Comparison of ENCODE assay signal across 8 cellular contexts in the genomic region with DNA sequence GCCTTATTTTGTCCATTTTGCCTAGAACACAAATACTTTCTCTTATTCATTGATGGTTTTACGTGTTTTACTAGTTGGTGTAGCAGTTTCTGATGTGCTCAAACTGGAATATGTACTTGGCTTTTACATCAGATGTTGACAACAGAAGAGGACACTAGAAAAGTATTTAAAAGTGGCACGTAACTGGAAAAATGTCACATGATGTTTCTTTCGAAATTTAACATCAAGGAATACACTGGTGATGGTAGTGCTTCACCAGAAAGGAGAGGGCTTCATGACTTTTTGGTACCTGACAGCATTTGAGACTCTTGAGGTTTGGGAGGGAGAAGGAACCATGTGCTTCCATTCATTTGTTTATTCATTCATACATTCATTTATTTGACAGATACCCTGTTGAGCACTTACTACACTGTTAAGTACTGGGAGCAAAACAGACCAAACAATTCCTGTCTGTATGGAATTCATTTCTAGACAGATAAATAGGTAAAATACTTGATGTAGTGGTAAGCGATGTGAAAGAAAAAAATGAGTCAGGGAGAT. TPM values are rescaled to one million over a fixed set of nuclear protein-coding genes. Genes with fewer than 3 reads are reported as not detected.
A peak's percentile ranks its signal among the peaks of the same experiment; 100 is the strongest.
DNase-seq lines count a peak whose midpoint lies in the region; ATAC-seq lines count a peak whose summit lies in the region.

No MANE protein-coding gene starts in this region.

- H3K36me3 Mint-ChIP-seq in activated T-cell treated with anti-CD3 and anti-CD28 coated beads, Interleukin-2, amount 50 U/mL, for 24 hours (ENCODE audit: low read depth) = peaks cover 47% of the 10 kb centered on the region
- peaks cover 28 to 39% of the 10 kb centered on the region in 2 donors for H3K36me3 Mint-ChIP-seq in activated naive CD4-positive, alpha-beta T cell treated with anti-CD3 and anti-CD28 coated beads, Interleukin-2, amount 50 U/mL, for 72 hours
- peaks cover 0 to 3% (median 2%) of the 10 kb centered on the region in 3 donors for H3K36me3 Mint-ChIP-seq in immature natural killer cell

- no peak overlapping the region for H3K27ac ChIP-seq in subcutaneous abdominal adipose tissue (ENCODE audit: low read depth, low read length)

- H3K9ac ChIP-seq in subcutaneous abdominal adipose tissue (ENCODE audit: low read length in 5 of 5) = peak overlapping the region in 4 of 5 donors; percentile 15 to 100 (median 98)

- H3K4me1 Mint-ChIP-seq in activated T-cell treated with anti-CD3 and anti-CD28 coated beads, Interleukin-2, amount 50 U/mL, for 24 hours (ENCODE audit: low read depth) = peaks cover 44% of the 10 kb centered on the region
- peaks cover 42 to 48% of the 10 kb centered on the region in 2 donors for H3K4me1 Mint-ChIP-seq in immature natural killer cell

- no peaks in the 10 kb centered on the region for H3K27me3 Mint-ChIP-seq in activated T-cell treated with anti-CD3 and anti-CD28 coated beads, Interleukin-2, amount 50 U/mL, for 24 hours
- peaks cover 0 to 6% (median 5%) of the 10 kb centered on the region in 3 donors for H3K27me3 Mint-ChIP-seq in immature natural killer cell (ENCODE audit: low read depth in 3 of 3)

- no peak for ATAC-seq in activated naive CD4-positive, alpha-beta T cell treated with anti-CD3 and anti-CD28 coated beads, Interleukin-2, amount 50 U/mL, for 72 hours
- no peak for ATAC-seq in HG03025 (IDR thresholded peaks at IDR 0.05; ENCODE audit: low FRiP score, unreplicated experiment)

- H3K4me3 Mint-ChIP-seq in activated T-cell treated with anti-CD3 and anti-CD28 coated beads, Interleukin-2, amount 50 U/mL, for 24 hours = peak overlapping the region; percentile 96
- H3K4me3 Mint-ChIP-seq in immature natural killer cell = peak overlapping the region; percentile 85 to 94 (median 92)

- H3K9me3 Mint-ChIP-seq in activated T-cell treated with anti-CD3 and anti-CD28 coated beads, Interleukin-2, amount 50 U/mL, for 24 hours = peaks cover 3% of the 10 kb centered on the region
- peaks cover 0 to 11% of the 10 kb centered on the region in 2 donors for H3K9me3 Mint-ChIP-seq in activated naive CD4-positive, alpha-beta T cell treated with anti-CD3 and anti-CD28 coated beads, Interleukin-2, amount 50 U/mL, for 72 hours
- H3K9me3 Mint-ChIP-seq in immature natural killer cell = no peaks in the 10 kb centered on the region

- no peaks in the 10 kb centered on the region for H3K27me3 ChIP-seq in subcutaneous abdominal adipose tissue (ENCODE audit: control insufficient read depth in 5 of 5, insufficient read depth in 4 of 5, low read length in 5 of 5)

- DNase-seq in activated T-cell treated with anti-CD3 and anti-CD28 coated beads, Interleukin-2, amount 50 U/mL, for 24 hours = no peak
- no peak for DNase-seq in activated T-cell treated with anti-CD3 and anti-CD28 coated beads, Interleukin-2, amount 50 U/mL, for 48 hours
- no peak for DNase-seq in activated naive CD4-positive, alpha-beta T cell treated with anti-CD3 and anti-CD28 coated beads, Interleukin-2, amount 50 U/mL, for 72 hours (ENCODE audit: low spot score in 2 of 2)
- no peak for DNase-seq in immature natural killer cell
- no peak for DNase-seq in stimulated activated CD8-positive, alpha-beta memory T cell treated with anti-CD3 and anti-CD28 coated beads, Interleukin-4, amount 100 ng/mL, for 48 hours
- no peak for DNase-seq in NCI-H1092 treated with DMSO at 0.1 percent for 48 hours (lab: John Stamatoyannopoulos, UW)

- H3K36me3 ChIP-seq in subcutaneous abdominal adipose tissue (ENCODE audit: control insufficient read depth in 5 of 5, insufficient read depth in 5 of 5, low read length in 5 of 5) = peaks cover 0 to 5% (median 3%) of the 10 kb centered on the region in 5 donors

- H3K27ac Mint-ChIP-seq in activated T-cell treated with anti-CD3 and anti-CD28 coated beads, Interleukin-2, amount 50 U/mL, for 24 hours = peak overlapping the region; percentile 65
- H3K27ac Mint-ChIP-seq in activated naive CD4-positive, alpha-beta T cell treated with anti-CD3 and anti-CD28 coated beads, Interleukin-2, amount 50 U/mL, for 72 hours = peak overlapping the region; percentile 4 to 95
- H3K27ac Mint-ChIP-seq in immature natural killer cell = peak overlapping the region; percentile 49 to 93 (median 84)

- H3K9me3 ChIP-seq in subcutaneous abdominal adipose tissue (ENCODE audit: control insufficient read depth in 5 of 5, low read length in 5 of 5) = peaks cover 0 to 3% (median 0%) of the 10 kb centered on the region in 5 donors

- H3K4me3 ChIP-seq in subcutaneous abdominal adipose tissue (ENCODE audit: low read depth in 1 of 5, low read length in 5 of 5) = peak overlapping the region in 2 of 5 donors; percentile 77 to 91

- H3K4me1 ChIP-seq in subcutaneous abdominal adipose tissue (ENCODE audit: control insufficient read depth in 5 of 5, insufficient read depth in 5 of 5, low read length in 5 of 5) = peaks cover 0 to 48% (median 35%) of the 10 kb centered on the region in 5 donors

RNA-seq across cellular contexts. Expression of a gene that starts 1.5 kb away (rescaled TPM):
- 10 to 100 TPM; 63.4 to 64.7 TPM for total RNA-seq in activated naive CD4-positive, alpha-beta T cell treated with anti-CD3 and anti-CD28 coated beads, Interleukin-2, amount 50 U/mL, for 72 hours
- 10 to 100 TPM in 2 of 3 donors, 1 to 10 TPM in 1; 7.8 to 41.3 (median 13.0) TPM for polyA plus RNA-seq in immature natural killer cell
